Comparison of ENCODE assay signal across 21 cellular contexts in the genomic region with DNA sequence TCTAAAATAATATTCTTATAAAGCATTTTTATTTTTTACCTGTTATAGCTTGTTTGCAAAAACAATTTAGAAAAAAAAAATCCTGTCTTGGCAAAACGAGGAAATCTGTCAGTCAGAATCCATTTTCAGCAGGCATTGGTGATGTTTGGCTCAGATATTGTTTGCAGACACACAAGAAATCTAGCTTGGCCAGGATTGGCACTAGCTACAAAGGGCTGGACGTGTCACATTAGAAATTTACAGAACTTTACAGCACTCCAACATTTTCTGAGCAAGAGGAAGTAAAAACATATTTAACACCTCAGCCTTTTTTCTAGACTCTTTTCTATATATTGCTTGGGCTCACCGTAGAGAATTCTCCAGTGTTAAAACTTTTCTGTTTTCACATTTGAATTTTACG.
"Had no signal": no experiment of that assay in that cellular context is flagged by ENCODE, and none has a peak within 500 bp of the region (broad histone marks: within the 10 kb centered on the region; RNA-seq: fewer than 3 reads in every experiment).

No MANE protein-coding gene starts in this region.

- DNase-seq: activated CD4-positive, alpha-beta T cell treated with anti-CD3 and anti-CD28 coated beads for 1 hour; activated CD4-positive, alpha-beta T cell treated with anti-CD3 and anti-CD28 coated beads for 4 hours; activated CD4-positive, alpha-beta T cell treated with anti-CD3 and anti-CD28 coated beads, Interleukin-2, amount 10 ng/mL, durations not matched to agents 7 days and 5 days; activated CD4-positive, alpha-beta T cell treated with anti-CD3 and anti-CD28 coated beads, Interleukin-2, amount 50 U/mL, for 48 hours; activated CD8-positive, alpha-beta memory T cell treated with anti-CD3 and anti-CD28 coated beads for 24 hours; activated CD8-positive, alpha-beta T cell treated with anti-CD3 and anti-CD28 coated beads for 36 hours; activated effector memory CD4-positive, alpha-beta T cell treated with Interleukin-2 at 50 U/mL for 16 hours; activated gamma-delta T cell treated with Interleukin-2 at 50 U/mL for 16 hours; activated naive CD4-positive, alpha-beta T cell treated with anti-CD3 and anti-CD28 coated beads, Interleukin-2, amount 50 U/mL, for 16 hours; activated naive CD4-positive, alpha-beta T cell treated with Interleukin-2 at 50 U/mL for 16 hours; activated T-cell treated with anti-CD3 and anti-CD28 coated beads, Interleukin-2, amount 50 U/mL, for 4 hours; amniotic stem cell; anterior cingulate cortex; central memory CD4-positive, alpha-beta T cell; dorsolateral prefrontal cortex; effector memory CD4-positive, alpha-beta T cell; endodermal cell; foreskin fibroblast; head of caudate nucleus; T-helper 2 cell had no signal

- H3K4me3 ChIP-seq: coronary artery, dorsolateral prefrontal cortex had no signal

- H3K27ac ChIP-seq: coronary artery, dorsolateral prefrontal cortex had no signal

- H3K27me3 ChIP-seq: dorsolateral prefrontal cortex had no signal
